In genomic region chr11:81870066-81870412, GRCh38 we compare ENCODE assay signal across 9 cellular contexts.
DNase-seq lines count a peak whose midpoint lies in the region; ATAC-seq and TF ChIP-seq lines count a peak whose summit lies in the region.
"Had no signal": no experiment of that assay in that cellular context is flagged by ENCODE, and none has a peak within 500 bp of the region (broad histone marks: within the 10 kb centered on the region; RNA-seq: fewer than 3 reads in every experiment).

No MANE protein-coding gene starts in this region.

- TF ChIP-seq CTCF in glutamatergic neuron (IDR thresholded peaks at IDR 0.05; ENCODE audit: partially characterized antibody, unreplicated experiment): no peak

- peaks cover 4% of the 10 kb centered on the region for H3K27me3 Mint-ChIP-seq in activated naive CD8-positive, alpha-beta T cell treated with anti-CD3 and anti-CD28 coated beads for 36 hours
- peaks cover 5% of the 10 kb centered on the region for H3K27me3 Mint-ChIP-seq in glutamatergic neuron (ENCODE audit: unreplicated experiment)

- peak; percentile 16 for DNase-seq in activated naive CD8-positive, alpha-beta T cell treated with anti-CD3 and anti-CD28 coated beads for 36 hours
- DNase-seq in DMS53 treated with DMSO at 0.1 percent for 48 hours (lab: John Stamatoyannopoulos, UW; ENCODE audit: unreplicated experiment): no peak
- DNase-seq in NCI-H345 (lab: John Stamatoyannopoulos, UW): no peak
- DNase-seq in hepatic stellate cell (ENCODE audit: low spot score): no peak
- DNase-seq in glutamatergic neuron: no peak
- DNase-seq: foreskin fibroblast had no signal

- H3K4me3 Mint-ChIP-seq in activated naive CD8-positive, alpha-beta T cell treated with anti-CD3 and anti-CD28 coated beads for 36 hours: peak overlapping the region; percentile 75
- no peak overlapping the region for H3K4me3 Mint-ChIP-seq in glutamatergic neuron (ENCODE audit: unreplicated experiment)

- peaks cover 15% of the 10 kb centered on the region for H3K36me3 Mint-ChIP-seq in activated naive CD8-positive, alpha-beta T cell treated with anti-CD3 and anti-CD28 coated beads for 36 hours
- H3K36me3 Mint-ChIP-seq in glutamatergic neuron (ENCODE audit: unreplicated experiment): no peaks in the 10 kb centered on the region

- H3K9me3 Mint-ChIP-seq in activated naive CD8-positive, alpha-beta T cell treated with anti-CD3 and anti-CD28 coated beads for 36 hours: peaks cover 10% of the 10 kb centered on the region
- H3K9me3 Mint-ChIP-seq in glutamatergic neuron (ENCODE audit: unreplicated experiment): peaks cover 6% of the 10 kb centered on the region

- H3K27ac Mint-ChIP-seq in activated naive CD8-positive, alpha-beta T cell treated with anti-CD3 and anti-CD28 coated beads for 36 hours: peak overlapping the region; percentile 90
- no peak overlapping the region for H3K27ac Mint-ChIP-seq in glutamatergic neuron (ENCODE audit: unreplicated experiment)

- TF ChIP-seq POLR2A in GM18505 (IDR thresholded peaks at IDR 0.05; ENCODE audit: borderline replicate concordance, extremely low read depth, insufficient read depth, insufficient read length): no peak

- H3K4me1 Mint-ChIP-seq in activated naive CD8-positive, alpha-beta T cell treated with anti-CD3 and anti-CD28 coated beads for 36 hours: peaks cover 51% of the 10 kb centered on the region
- H3K4me1 Mint-ChIP-seq in glutamatergic neuron (ENCODE audit: low read depth, unreplicated experiment): peaks cover 21% of the 10 kb centered on the region

- ATAC-seq in GM18505 (IDR thresholded peaks at IDR 0.05; ENCODE audit: unreplicated experiment): peak; percentile 68
- ATAC-seq in GM19463 (IDR thresholded peaks at IDR 0.05; ENCODE audit: unreplicated experiment): peak; percentile 48
- ATAC-seq in HG03108 (IDR thresholded peaks at IDR 0.05; ENCODE audit: unreplicated experiment): peak; percentile 54
